Comparison of ENCODE assay signal across 8 cellular contexts in genomic region chr6:28349892-28350737, GRCh38. TPM values are rescaled to one million over a fixed set of nuclear protein-coding genes. Genes with fewer than 3 reads are reported as not detected.
DNase-seq lines count a peak whose midpoint lies in the region; ATAC-seq and TF ChIP-seq lines count a peak whose summit lies in the region.

Gene ZKSCAN3, plus strand, starts transcription at chr6:28349947. Its CDS starts 9,640 bp downstream, at chr6:28359587.

- H3K36me3 ChIP-seq in adrenal gland (replicated peaks in 1 of 2): no peaks in the 10 kb centered on the region
- no peaks in the 10 kb centered on the region for H3K36me3 ChIP-seq in left ventricle myocardium inferior

- TF ChIP-seq CTCF in GM12875 (IDR thresholded peaks at IDR 0.05; ENCODE audit: borderline replicate concordance, insufficient read depth, low read depth, low read length) (no peak), adrenal gland (IDR thresholded peaks at IDR 0.05) (no peak), left ventricle myocardium inferior (IDR thresholded peaks at IDR 0.05; ENCODE audit: borderline replicate concordance) (no peak), progenitor cell of endocrine pancreas (IDR thresholded peaks at IDR 0.05; ENCODE audit: unreplicated experiment) (no peak)

- TF ChIP-seq POLR2A in adrenal gland (IDR thresholded peaks at IDR 0.05): peak in 1 of 2 donors; percentile 59

- H3K9me3 Mint-ChIP-seq in progenitor cell of endocrine pancreas (ENCODE audit: low read depth): no peaks in the 10 kb centered on the region

- H3K27ac Mint-ChIP-seq in progenitor cell of endocrine pancreas: peak within 1 kb of the TSS; percentile 97

- intact Hi-C loops in adrenal gland (cut with DNase I): loop anchor here (10.0 kb wide), 5 partner anchors 65 to 445 kb away; partner anchors contain the start of genes NKAPL (in 1 of the 2), PGBD1 (in 1 of the 2), ZKSCAN4 (in 1 of the 2) and ZNF165 (in 1 of the 2)
- intact Hi-C loops in left ventricle myocardium inferior (cut with micrococcal nuclease): loop anchor here (10.0 kb wide), 1 partner anchor 215 kb away; no protein-coding TSS in a partner anchor

- no peaks in the 10 kb centered on the region for H3K9me3 ChIP-seq in adrenal gland (replicated peaks in 1 of 3)
- H3K9me3 ChIP-seq in left ventricle myocardium inferior (replicated peaks): no peaks in the 10 kb centered on the region

- peaks cover 18% of the 10 kb centered on the region for H3K4me1 Mint-ChIP-seq in progenitor cell of endocrine pancreas (ENCODE audit: low read depth)

- DNase-seq in NCI-H1092 (lab: John Stamatoyannopoulos, UW) (peak; percentile 67), T follicular helper cell (ENCODE audit: low read depth) (peak; percentile 67), adrenal gland (peak; percentile 84 to 93 (median 88)), left ventricle myocardium inferior (peak; percentile 85), progenitor cell of endocrine pancreas (ENCODE audit: low spot score, unreplicated experiment) (peak; percentile 59), ureter (ENCODE audit: low spot score) (peak; percentile 88)

- H3K27me3 ChIP-seq in adrenal gland: no peaks in the 10 kb centered on the region
- H3K27me3 ChIP-seq in left ventricle myocardium inferior (ENCODE audit: low read depth): no peaks in the 10 kb centered on the region

- peaks cover 6% of the 10 kb centered on the region for H3K27me3 Mint-ChIP-seq in progenitor cell of endocrine pancreas

- ATAC-seq in HG02571 (IDR thresholded peaks at IDR 0.05; ENCODE audit: unreplicated experiment): peak; percentile 100

- H3K27ac ChIP-seq in adrenal gland (peak within 1 kb of the TSS in 4 of 5 donors; percentile 57 to 82 (median 68)), left ventricle myocardium inferior (replicated peaks) (peak within 1 kb of the TSS; percentile 82)

- WGBS in adrenal gland, 4 donors: 1% methylated on average over 20 to 30 of the region's 30 CpGs

- peaks cover 7% of the 10 kb centered on the region for H3K36me3 Mint-ChIP-seq in progenitor cell of endocrine pancreas (ENCODE audit: insufficient read depth)

- H3K4me3 ChIP-seq in GM12875 (ENCODE audit: low read depth, low read length) (peak within 1 kb of the TSS; percentile 64), adrenal gland (peak within 1 kb of the TSS; percentile 44 to 71 (median 64)), left ventricle myocardium inferior (peak within 1 kb of the TSS; percentile 82)

- H3K4me1 ChIP-seq in adrenal gland (replicated peaks in 1 of 2) (peaks cover 4 to 17% of the 10 kb centered on the region in 2 donors), left ventricle myocardium inferior (peaks cover 45% of the 10 kb centered on the region)

- H3K4me3 Mint-ChIP-seq in progenitor cell of endocrine pancreas (ENCODE audit: low read depth): peak within 1 kb of the TSS; percentile 95

RNA-seq across cellular contexts. Expression of gene ZKSCAN3, which starts in this region (rescaled TPM):
- total RNA-seq in adrenal gland: 10 to 100 TPM in 1 of 8 donors, 1 to 10 TPM in 7; 1.8 to 12.0 (median 5.6) TPM
- 1 to 10 TPM; 1.4 to 5.5 (median 2.8) TPM for polyA plus RNA-seq in adrenal gland
- 4.1 TPM for total RNA-seq in left ventricle myocardium inferior
- 17.9 and 19.7 TPM in 2 replicates for total RNA-seq in progenitor cell of endocrine pancreas
- 8.7 TPM for total RNA-seq in ureter

Comparison
In these comparisons a context has a peak if more than half of its experiments do, and no peak if none do; other contexts are left out.
1. Peak in every context shown above with its lines: DNase-seq, ATAC-seq, H3K4me3 ChIP-seq and H3K27ac ChIP-seq.